Comparison of ENCODE assay signal across 13 cellular contexts in the genomic region with DNA sequence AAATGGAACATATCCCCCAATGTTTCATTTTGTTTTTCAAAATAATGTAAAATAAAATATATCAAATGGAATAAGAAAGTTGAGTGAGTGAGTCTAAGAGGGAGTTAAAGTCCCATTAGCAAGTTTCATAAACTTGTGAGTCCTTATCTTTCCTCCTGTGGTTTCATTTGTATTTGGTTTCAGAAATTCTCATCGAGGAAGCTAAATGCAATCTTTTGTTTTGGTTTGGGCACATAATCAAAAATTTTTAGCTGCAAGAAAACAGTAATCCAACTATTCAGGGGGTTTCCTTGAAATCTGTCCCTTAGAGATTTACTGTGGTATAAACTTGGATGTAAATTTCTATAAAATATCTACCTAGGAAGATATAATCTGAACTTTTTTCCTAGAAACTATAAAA.
DNase-seq lines count a peak whose midpoint lies in the region; ATAC-seq, FAIRE-seq and TF ChIP-seq lines count a peak whose summit lies in the region.
"Had no signal": no experiment of that assay in that cellular context is flagged by ENCODE, and none has a peak within 500 bp of the region (broad histone marks: within the 10 kb centered on the region; RNA-seq: fewer than 3 reads in every experiment).

No MANE protein-coding gene starts in this region.

- no peaks in the 10 kb centered on the region for H3K27me3 Mint-ChIP-seq in activated naive CD4-positive, alpha-beta T cell treated with anti-CD3 and anti-CD28 coated beads for 36 hours (ENCODE audit: low read depth)
- H3K27me3 Mint-ChIP-seq: activated CD4-positive, alpha-beta T cell treated with anti-CD3 and anti-CD28 coated beads, Interleukin-2, amount 10 ng/mL, durations not matched to agents 7 days and 5 days had no signal

- WGBS in small intestine, 3 donors = 0% methylated on average over 1 of the region's 1 CpG

- no peak for TF ChIP-seq CTCF in choroid plexus epithelial cell (conservative IDR thresholded peaks at IDR 0.05; ENCODE audit: low read depth, low read length)

- CTCF ChIA-PET in activated naive CD4-positive, alpha-beta T cell treated with anti-CD3 and anti-CD28 coated beads for 36 hours (lab: Charles Lee) = interaction anchor here (1.1 to 1.5 kb wide), 3 partner anchors 10 to 187 kb away, joined by 3 read pairs; no protein-coding TSS in a partner anchor

- no peaks in the 10 kb centered on the region for H3K9me3 ChIP-seq in small intestine (ENCODE audit: control insufficient read depth, low read depth)

- DNase-seq in activated naive CD4-positive, alpha-beta T cell treated with anti-CD3 and anti-CD28 coated beads for 36 hours = no peak
- no peak for DNase-seq in activated naive CD4-positive, alpha-beta T cell treated with anti-CD3 and anti-CD28 coated beads, Interleukin-2, amount 50 U/mL, for 16 hours
- DNase-seq in M059J (ENCODE audit: low read depth) = peak; percentile 35
- DNase-seq in choroid plexus epithelial cell (ENCODE audit: low read depth) = peak; percentile 82
- no peak for DNase-seq in small intestine
- DNase-seq in DMS153 (lab: John Stamatoyannopoulos, UW) = no peak
- DNase-seq in NCI-H1417 (lab: John Stamatoyannopoulos, UW) = no peak
- DNase-seq: effector CD8-positive, alpha-beta T cell; NCI-H1105; NCI-H748 treated with DMSO at 0.1 percent for 48 hours had no signal

- no peaks in the 10 kb centered on the region for H3K9me3 Mint-ChIP-seq in activated naive CD4-positive, alpha-beta T cell treated with anti-CD3 and anti-CD28 coated beads for 36 hours
- H3K9me3 Mint-ChIP-seq: activated CD4-positive, alpha-beta T cell treated with anti-CD3 and anti-CD28 coated beads, Interleukin-2, amount 10 ng/mL, durations not matched to agents 7 days and 5 days; mesothelial cell of epicardium had no signal

- H3K4me1 Mint-ChIP-seq in activated naive CD4-positive, alpha-beta T cell treated with anti-CD3 and anti-CD28 coated beads for 36 hours (ENCODE audit: low read depth) = peaks cover 49% of the 10 kb centered on the region

- H3K27ac ChIP-seq in small intestine (ENCODE audit: low read depth in 1 of 2, low read length in 1 of 2) = no peak overlapping the region

- H3K4me3 Mint-ChIP-seq in activated naive CD4-positive, alpha-beta T cell treated with anti-CD3 and anti-CD28 coated beads for 36 hours = no peak overlapping the region
- H3K4me3 Mint-ChIP-seq: mesothelial cell of epicardium had no signal

- no peaks in the 10 kb centered on the region for H3K36me3 ChIP-seq in small intestine (ENCODE audit: control insufficient read depth in 2 of 2, insufficient read depth in 2 of 2, low read length in 2 of 2)

- no peaks in the 10 kb centered on the region for H3K27me3 ChIP-seq in small intestine (ENCODE audit: control insufficient read depth in 2 of 2, insufficient read depth in 2 of 2, low read length in 2 of 2)

- peaks cover 10 to 13% of the 10 kb centered on the region in 2 donors for H3K4me1 ChIP-seq in small intestine (ENCODE audit: control insufficient read depth in 2 of 2, insufficient read depth in 1 of 2, low read depth in 1 of 2, low read length in 1 of 2)

- peaks cover 10% of the 10 kb centered on the region for H3K36me3 Mint-ChIP-seq in activated naive CD4-positive, alpha-beta T cell treated with anti-CD3 and anti-CD28 coated beads for 36 hours (ENCODE audit: low read depth)
- H3K36me3 Mint-ChIP-seq: mesothelial cell of epicardium had no signal

- H3K27ac Mint-ChIP-seq in activated naive CD4-positive, alpha-beta T cell treated with anti-CD3 and anti-CD28 coated beads for 36 hours = peak overlapping the region; percentile 22

- ATAC-seq in GM18520 (IDR thresholded peaks at IDR 0.05; ENCODE audit: unreplicated experiment) = no peak

- intact Hi-C loops in activated naive CD4-positive, alpha-beta T cell treated with anti-CD3 and anti-CD28 coated beads for 36 hours (cut with micrococcal nuclease) = loop anchor here (1.0 to 5.0 kb wide), 6 partner anchors 35 to 270 kb away; no protein-coding TSS in a partner anchor

- FAIRE-seq in small intestine (lab: Jason Lieb, UNC) = peak; percentile 15

- H3K4me3 ChIP-seq in choroid plexus epithelial cell (ENCODE audit: low read depth, low read length) = no peak overlapping the region
- H3K4me3 ChIP-seq in small intestine (ENCODE audit: low read depth in 1 of 2, low read length in 2 of 2) = no peak overlapping the region

Comparison
In these comparisons a context has a peak if more than half of its experiments do, and no peak if none do; other contexts are left out.
1. DNase-seq: peak in M059J (single experiment) and choroid plexus epithelial cell (single experiment); none in activated naive CD4-positive, alpha-beta T cell treated with anti-CD3 and anti-CD28 coated beads for 36 hours (single experiment), activated naive CD4-positive, alpha-beta T cell treated with anti-CD3 and anti-CD28 coated beads, Interleukin-2, amount 50 U/mL, for 16 hours (single experiment), small intestine (single experiment), DMS153 (single experiment) and NCI-H1417 (0 of 3).